ENCODE assay signal across 8 cellular contexts in the genomic region with DNA sequence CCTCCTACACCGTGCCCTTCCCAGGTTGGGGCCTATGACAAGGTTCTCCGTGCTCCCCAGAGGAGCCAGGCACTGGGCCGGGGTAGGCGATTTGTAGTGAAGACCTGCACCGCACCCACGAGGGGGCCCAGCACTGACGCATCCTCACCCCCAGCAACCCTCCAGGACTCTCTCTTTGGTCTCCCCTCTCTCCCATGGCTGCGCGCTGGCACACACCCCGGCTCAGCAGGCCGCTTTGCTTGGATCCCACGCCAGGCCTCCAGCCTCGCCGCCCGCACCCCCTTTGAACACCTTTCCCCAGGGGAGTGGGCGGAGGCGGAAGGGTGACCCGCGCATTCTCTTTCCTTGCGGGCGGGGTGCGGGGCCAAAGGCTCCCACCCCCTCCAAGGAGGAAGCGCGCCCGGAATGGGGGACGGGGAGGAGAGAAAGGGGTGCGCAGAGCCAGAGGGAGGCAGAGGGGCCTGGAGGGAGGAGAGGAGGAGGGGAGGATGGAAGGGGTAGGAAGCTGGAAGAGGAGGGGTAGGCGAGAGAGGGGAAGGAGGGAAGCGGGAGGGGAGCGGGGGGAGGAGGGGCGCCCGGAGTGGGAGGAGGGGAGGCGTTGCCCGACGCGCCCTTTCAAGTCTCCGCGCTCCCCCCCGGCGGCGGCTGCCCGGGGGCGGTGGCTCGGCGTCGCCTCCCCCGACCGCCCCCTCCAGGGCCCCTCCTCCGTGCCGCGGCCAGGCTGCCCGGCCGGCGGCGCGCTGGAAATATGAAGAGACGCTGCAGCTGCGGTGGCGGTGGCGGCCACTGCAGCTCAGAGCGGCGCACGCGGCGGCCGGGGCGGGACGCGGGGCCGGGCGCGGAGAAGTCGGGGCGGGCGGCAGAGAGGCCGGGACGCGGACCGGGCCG. TPM values are rescaled to one million over a fixed set of nuclear protein-coding genes. Genes with fewer than 3 reads are reported as not detected.
DNase-seq lines count a peak whose midpoint lies in the region; ATAC-seq and TF ChIP-seq lines count a peak whose summit lies in the region.

Gene APCDD1 (plus strand): TSS at position 751 of the 888 bp plus-strand sequence. CDS start 347 bp downstream, outside the sequence.

- ATAC-seq in GM23338 (peak; percentile 71), GM18498 (IDR thresholded peaks at IDR 0.05; ENCODE audit: unreplicated experiment) (no peak), HG02981 (IDR thresholded peaks at IDR 0.05; ENCODE audit: unreplicated experiment) (no peak)

- H3K9me3 Mint-ChIP-seq in GM23338: no peaks in the 10 kb centered on the region
- no peaks in the 10 kb centered on the region for H3K9me3 Mint-ChIP-seq in type B pancreatic cell

- H3K27me3 Mint-ChIP-seq in GM23338 (ENCODE audit: insufficient read depth, low read depth, poor library complexity) (peaks cover 26% of the 10 kb centered on the region), type B pancreatic cell (no peaks in the 10 kb centered on the region)

- TF ChIP-seq CTCF in GM23338 (conservative IDR thresholded peaks at IDR 0.05; ENCODE audit: low read depth in 2 of 2) (no peak), type B pancreatic cell (conservative IDR thresholded peaks at IDR 0.05) (peak; percentile 44)

- no peaks in the 10 kb centered on the region for H3K36me3 ChIP-seq in GM23338 (ENCODE audit: insufficient read depth)

- H3K9me2 ChIP-seq in GM23338 (ENCODE audit: insufficient read depth): no peaks in the 10 kb centered on the region

- H3K36me3 Mint-ChIP-seq in GM23338 (ENCODE audit: low read depth) (no peaks in the 10 kb centered on the region), type B pancreatic cell (peaks cover 9% of the 10 kb centered on the region)

- H4K20me1 ChIP-seq in GM23338 (replicated peaks; ENCODE audit: insufficient read depth): no peaks in the 10 kb centered on the region; the same call in none of the 2 replicates

- peak within 1 kb of the TSS; percentile 91 for H3K4me2 ChIP-seq in GM23338

- peak within 1 kb of the TSS; percentile 82 for H3K4me3 Mint-ChIP-seq in GM23338
- peak within 1 kb of the TSS; percentile 87 for H3K4me3 Mint-ChIP-seq in type B pancreatic cell

- H3K4me1 ChIP-seq in GM23338 (ENCODE audit: insufficient read depth): peaks cover 12% of the 10 kb centered on the region; the same call in 1 of the 2 replicates

- peak; percentile 73 for DNase-seq in GM23338 (ENCODE audit: low spot score)
- DNase-seq in NOMO-1 treated with DMSO at 0.1 percent for 48 hours (lab: John Stamatoyannopoulos, UW; ENCODE audit: unreplicated experiment): peak; percentile 55
- DNase-seq in epidermal melanocyte (ENCODE audit: insufficient read length, low spot score): peak; percentile 62
- DNase-seq in middle frontal gyrus (ENCODE audit: extremely low spot score, low spot score): peak; percentile 60
- DNase-seq in type B pancreatic cell (ENCODE audit: extremely low spot score, unreplicated experiment): peak; percentile 85
- no peak for DNase-seq in effector CD4-positive, alpha-beta T cell

- H3K79me2 ChIP-seq in GM23338 (replicated peaks; ENCODE audit: insufficient read depth): no peaks in the 10 kb centered on the region

- H3K4me3 ChIP-seq in GM23338: peak within 1 kb of the TSS; percentile 88

- H3K27ac ChIP-seq in GM23338 (ENCODE audit: low read depth): no peak within 1 kb of the TSS

- H3K4me1 Mint-ChIP-seq in GM23338 (peaks cover 22% of the 10 kb centered on the region), type B pancreatic cell (ENCODE audit: unreplicated experiment) (peaks cover 32% of the 10 kb centered on the region)

- peaks cover 61% of the 10 kb centered on the region for H3K27me3 ChIP-seq in GM23338 (ENCODE audit: insufficient read depth)

- 0 out of 2 replicates have a peak, but pooled peaks cover 3% of the 10 kb centered on the region for H3F3A ChIP-seq in GM23338 (replicated peaks; ENCODE audit: low read depth)

- peak within 1 kb of the TSS; percentile 98 for H2AFZ ChIP-seq in GM23338

- H3K27ac Mint-ChIP-seq in GM23338: no peak within 1 kb of the TSS
- peak within 1 kb of the TSS; percentile 76 for H3K27ac Mint-ChIP-seq in type B pancreatic cell

TF ChIP-seq in GM23338, 12 proteins besides CTCF, POLR2A, EP300 and RAD21:
- TF ChIP-seq ZNF114 (CRISPR knock-in tag; IDR thresholded peaks at IDR 0.05) (no peak), REST (IDR thresholded peaks at IDR 0.05; ENCODE audit: unreplicated experiment) (no peak), STAT1 (IDR thresholded peaks at IDR 0.05; ENCODE audit: unreplicated experiment) (no peak), NANOG (IDR thresholded peaks at IDR 0.05; ENCODE audit: borderline replicate concordance) (no peak), POLR2AphosphoS5 (IDR thresholded peaks at IDR 0.05; ENCODE audit: low read depth) (peak; percentile 28; the same call in 1 of the 2 replicates)

RNA-seq across cellular contexts. Expression of gene APCDD1, which starts in this region (rescaled TPM):
- 0.97 and 1.0 TPM in 2 replicates for total RNA-seq in GM23338 (2014; rRNA removed; shearing (Covaris generic))
- polyA plus RNA-seq in GM23338 (2016; fragmentation: Nextera tagmentation; extraction: Ambion mirVana): 0.31 and 0.61 TPM in 2 replicates
- total RNA-seq in type B pancreatic cell (ENCODE audit: low replicate concordance): 110 and 139 TPM in 2 replicates

Comparison
In these comparisons a context has a peak if more than half of its experiments do, and no peak if none do; other contexts are left out.
1. RNA of gene APCDD1 (total RNA-seq): 110 to 139 TPM in type B pancreatic cell; 0.97 to 1.0 TPM in GM23338; every median in the first group is over 10 times any median in the second.